1 cellular context compared by ENCODE assay signal in the genomic region with DNA sequence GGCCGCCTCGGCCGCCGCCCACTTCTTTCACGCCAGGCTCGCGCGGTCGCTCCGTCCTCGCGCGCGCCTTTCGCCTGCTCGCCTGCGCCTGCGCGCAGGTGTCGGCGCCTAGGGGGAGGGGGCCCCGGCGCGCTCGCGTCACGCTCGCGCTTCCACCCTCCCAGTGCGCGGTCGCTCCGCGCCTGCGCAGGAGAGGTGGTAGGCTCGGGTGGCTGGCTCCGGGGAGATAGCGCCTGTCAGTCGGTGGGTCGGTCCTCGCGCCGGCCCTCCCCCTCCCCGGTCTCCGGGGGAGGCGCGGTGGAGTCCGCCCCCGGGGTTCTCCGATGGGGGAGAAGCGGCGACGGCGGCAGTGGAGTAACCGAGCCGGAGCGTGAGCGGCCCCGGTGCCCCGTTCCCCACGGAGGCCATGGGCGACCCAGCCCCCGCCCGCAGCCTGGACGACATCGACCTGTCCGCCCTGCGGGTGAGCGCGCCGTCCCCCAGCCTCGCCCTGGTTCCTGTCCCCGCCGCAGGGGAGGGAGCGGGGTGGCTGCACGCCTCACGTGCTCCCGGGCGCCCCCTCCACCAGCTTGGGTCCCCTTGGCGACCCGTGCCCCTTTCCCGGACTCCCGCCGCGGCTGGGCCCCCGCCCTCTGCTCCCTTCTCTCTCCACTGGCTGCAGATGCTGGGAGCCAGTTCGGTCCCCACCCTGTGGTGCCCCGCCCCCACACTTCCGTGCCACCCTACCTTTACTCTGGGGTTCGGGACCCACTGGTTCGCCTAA.
TF ChIP-seq lines count a peak whose summit lies in the region.

MINK1 (plus strand) TSS at position 163 of the 763 bp plus-strand sequence; CDS start at position 407, 244 bp downstream.

TF ChIP-seq in HepG2, 621 proteins besides CTCF, POLR2A, EP300 and RAD21 (continued from another document):
- TF ChIP-seq AFF4 (CRISPR knock-in tag; IDR thresholded peaks at IDR 0.05), result 0 out of 2 replicates have a peak, but pooled peaks have one; percentile 36
- peak; percentile 28; the same call in 1 of the 2 replicates for TF ChIP-seq ZNF788 (CRISPR knock-in tag; IDR thresholded peaks at IDR 0.05; ENCODE audit: borderline replicate concordance)
- no peak for TF ChIP-seq PREB (CRISPR knock-in tag; IDR thresholded peaks at IDR 0.05)
- no peak for TF ChIP-seq GATA4 (IDR thresholded peaks at IDR 0.05; ENCODE audit: borderline replicate concordance, low read depth)
- no peak for TF ChIP-seq ZNF616 (CRISPR knock-in tag; IDR thresholded peaks at IDR 0.05; ENCODE audit: low read depth)
- TF ChIP-seq FOXA1 (IDR thresholded peaks at IDR 0.05), result no peak
- TF ChIP-seq FOXA1 (CRISPR knock-in tag; IDR thresholded peaks at IDR 0.05), result no peak
- peak; percentile 58; the same call in 1 of the 2 replicates for TF ChIP-seq SAP130 (CRISPR knock-in tag; IDR thresholded peaks at IDR 0.05; ENCODE audit: low read depth)
- no peak for TF ChIP-seq CAMTA2 (CRISPR knock-in tag; IDR thresholded peaks at IDR 0.05; ENCODE audit: borderline replicate concordance)
- TF ChIP-seq RFXAP (CRISPR knock-in tag; IDR thresholded peaks at IDR 0.05; ENCODE audit: borderline replicate concordance), result peak; percentile 55; the same call in 1 of the 2 replicates
- peak; percentile 51 for TF ChIP-seq HNRNPK (IDR thresholded peaks at IDR 0.05; ENCODE audit: low read depth, low read length, poor library complexity, severe bottlenecking)
- TF ChIP-seq ZNF589 (CRISPR knock-in tag; conservative IDR thresholded peaks at IDR 0.05), result no peak
- peak; percentile 55 for TF ChIP-seq HNRNPLL (IDR thresholded peaks at IDR 0.05; ENCODE audit: low read depth, low read length, poor library complexity, severe bottlenecking)
- peak; percentile 66 for TF ChIP-seq POLR2G (IDR thresholded peaks at IDR 0.05; ENCODE audit: low read depth, low read length)
- no peak for TF ChIP-seq FOSL1 (CRISPR knock-in tag; IDR thresholded peaks at IDR 0.05; ENCODE audit: borderline replicate concordance)
- TF ChIP-seq IKZF4 (CRISPR knock-in tag; IDR thresholded peaks at IDR 0.05; ENCODE audit: borderline replicate concordance, low read depth, not compliant biosample characterization), result peak; percentile 58
- TF ChIP-seq ZNF784 (CRISPR knock-in tag; IDR thresholded peaks at IDR 0.05; ENCODE audit: borderline replicate concordance), result peak; percentile 52; the same call in 1 of the 2 replicates
